25 cellular contexts compared by ENCODE assay signal in the genomic region with DNA sequence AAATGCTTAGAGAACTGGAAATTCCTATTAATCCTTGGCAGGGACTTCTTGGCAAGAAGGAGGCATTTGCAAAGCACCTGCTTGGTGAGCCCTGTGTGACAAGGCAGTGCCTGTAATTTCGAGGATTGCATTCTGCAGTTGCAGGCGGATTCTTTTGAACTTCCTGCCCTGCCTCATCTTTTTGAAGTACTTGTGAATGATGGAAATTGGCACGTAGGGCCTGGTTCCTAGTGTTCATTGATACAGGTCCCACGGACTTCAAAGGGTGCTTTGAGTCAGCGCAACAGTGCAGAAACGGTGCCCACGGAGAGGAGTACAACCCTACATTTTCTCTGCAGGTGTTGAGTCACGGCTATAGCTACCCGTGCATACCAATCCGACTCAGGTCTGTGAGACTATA. TPM values are rescaled to one million over a fixed set of nuclear protein-coding genes. Genes with fewer than 3 reads are reported as not detected.
A peak's percentile ranks its signal among the peaks of the same experiment; 100 is the strongest.
DNase-seq lines count a peak whose midpoint lies in the region; ATAC-seq and TF ChIP-seq lines count a peak whose summit lies in the region.
"Had no signal": no experiment of that assay in that cellular context is flagged by ENCODE, and none has a peak within 500 bp of the region (broad histone marks: within the 10 kb centered on the region; RNA-seq: fewer than 3 reads in every experiment).

No MANE protein-coding gene starts in this region.

- H3K4me3 ChIP-seq in foreskin fibroblast (ENCODE audit: low read depth in 1 of 2, low read length in 2 of 2): no peak overlapping the region
- H3K4me3 ChIP-seq: BLaER1 treated with 17β-estradiol and CSF1 and Interleukin-3, amounts not matched to agents 10 nM and 100 nM; dorsolateral prefrontal cortex; hepatocyte had no signal

- TF ChIP-seq CTCF in nephron (IDR thresholded peaks at IDR 0.05; ENCODE audit: unreplicated experiment in 3 of 3): no peak
- no peak for TF ChIP-seq CTCF in foreskin fibroblast (IDR thresholded peaks at IDR 0.05; ENCODE audit: low read depth, low read length)

- peak; percentile 79 for ATAC-seq in esophagus mucosa
- ATAC-seq in GM21529 (IDR thresholded peaks at IDR 0.05; ENCODE audit: unreplicated experiment): no peak
- no peak for ATAC-seq in GM19328 (IDR thresholded peaks at IDR 0.05; ENCODE audit: unreplicated experiment)
- ATAC-seq: activated T-cell treated with anti-CD3 and anti-CD28 coated beads, Interleukin-2, amount 50 U/mL, for 4 hours; sciatic nerve had no signal

- peaks cover 68% of the 10 kb centered on the region for H3K4me1 Mint-ChIP-seq in nephron

- peaks cover 5% of the 10 kb centered on the region for H3K27me3 Mint-ChIP-seq in nephron (ENCODE audit: low read depth)

- H3K9me3 Mint-ChIP-seq in nephron: no peaks in the 10 kb centered on the region
- H3K9me3 Mint-ChIP-seq: activated T-cell treated with anti-CD3 and anti-CD28 coated beads, Interleukin-2, amount 50 U/mL, for 4 hours had no signal

- DNase-seq in G401 (ENCODE audit: low spot score): peak; percentile 62
- DNase-seq in NCI-H2227 treated with DMSO at 0.1 percent for 48 hours (lab: John Stamatoyannopoulos, UW): peak; percentile 48
- DNase-seq in foreskin fibroblast: no peak
- no peak for DNase-seq in activated CD4-positive, alpha-beta T cell treated with anti-CD3 and anti-CD28 coated beads for 1 hour
- DNase-seq: ACHN; activated CD4-positive, CD25-positive, alpha-beta regulatory T cell treated with anti-CD3 and anti-CD28 coated beads, Interleukin-2, amount 50 U/mL, for 72 hours; activated naive CD4-positive, alpha-beta T cell treated with Interleukin-2 at 50 U/mL for 16 hours; activated T-cell treated with anti-CD3 and anti-CD28 coated beads, Interleukin-2, amount 50 U/mL, for 4 hours; Calu3; EL; H9; KBM-7; mammary epithelial cell; MV-4-11; NCI-H187; occipital lobe; SHP77 treated with DMSO at 0.1 percent for 48 hours had no signal

- in situ Hi-C loops in G401 (cut with HindIII; ENCODE audit: low sequenced_read_pairs): no loop called here

- H3K4me3 Mint-ChIP-seq in nephron: peak overlapping the region in 1 of 3 experiments; percentile 60
- H3K4me3 Mint-ChIP-seq: activated T-cell treated with anti-CD3 and anti-CD28 coated beads, Interleukin-2, amount 50 U/mL, for 4 hours; H9 had no signal

- peak overlapping the region; percentile 38 to 87 (median 66) for H3K27ac Mint-ChIP-seq in nephron
- H3K27ac Mint-ChIP-seq: H9 had no signal

- H3K36me3 Mint-ChIP-seq in nephron (ENCODE audit: low read depth): peaks cover 25% of the 10 kb centered on the region

RNA-seq across cellular contexts. Expression of gene HUNK, which starts 6.4 kb away (rescaled TPM):
- total RNA-seq in G401 (2014; rRNA removed; shearing (Covaris generic)): 0.06 and 0.07 TPM in 2 replicates
- total RNA-seq in esophagus mucosa: 0.92 TPM

Comparison
In these comparisons a context has a peak if more than half of its experiments do, and no peak if none do; other contexts are left out.
1. DNase-seq: peak in G401 (single experiment) and NCI-H2227 treated with DMSO at 0.1 percent for 48 hours (single experiment); none in foreskin fibroblast (0 of 2) and activated CD4-positive, alpha-beta T cell treated with anti-CD3 and anti-CD28 coated beads for 1 hour (single experiment).